8 cellular contexts compared by ENCODE assay signal in the genomic region with DNA sequence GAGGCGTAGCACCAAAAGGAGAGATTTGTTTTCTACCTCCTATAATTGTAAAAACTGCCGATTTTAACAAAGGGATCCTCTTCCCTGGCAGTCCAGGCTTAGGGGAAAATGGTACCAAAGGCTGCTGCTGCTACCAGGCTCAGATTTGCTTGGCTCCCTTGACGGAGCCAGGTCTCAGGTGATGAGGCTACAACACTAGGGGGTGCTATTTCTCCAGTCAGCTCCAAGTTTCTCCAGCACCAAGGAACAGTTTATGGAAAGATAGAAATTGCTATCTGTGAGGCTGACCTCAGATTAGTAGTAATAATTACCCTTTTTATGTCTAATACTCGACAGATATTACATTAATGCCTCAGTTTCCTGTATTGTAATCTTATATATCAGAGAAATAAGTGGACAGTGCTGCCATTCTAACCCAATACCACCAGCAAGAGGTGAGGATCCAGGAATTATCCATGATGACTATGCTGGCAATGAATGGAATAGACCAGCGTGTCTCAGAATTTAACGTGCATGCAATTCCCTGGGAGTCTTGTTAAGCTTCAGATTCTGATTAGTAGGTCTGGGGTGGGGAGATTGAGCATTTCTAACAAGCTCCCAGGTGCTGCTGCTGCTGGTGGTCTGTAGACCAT.
DNase-seq lines count a peak whose midpoint lies in the region; ATAC-seq and TF ChIP-seq lines count a peak whose summit lies in the region.

No MANE protein-coding gene starts in this region.

- intact Hi-C loops in esophagus muscularis mucosa (cut with DNase I): loop anchor here (10.0 kb wide), 1 partner anchor 116 kb away; a partner anchor contains a TSS

- peaks cover 0 to 8% (median 5%) of the 10 kb centered on the region in 4 donors for H3K4me1 ChIP-seq in esophagus muscularis mucosa

- ATAC-seq in SK-N-SH treated with all-trans-retinoic acid at 6 μM for 48 hours: peak; percentile 96
- no peak for ATAC-seq in naive B cell (ENCODE audit: low read depth in 2 of 2)
- ATAC-seq in GM21447 (IDR thresholded peaks at IDR 0.05; ENCODE audit: unreplicated experiment): no peak

- no peaks in the 10 kb centered on the region for H3K4me1 Mint-ChIP-seq in naive B cell

- WGBS in esophagus muscularis mucosa: 50% methylated on average over 6 of the region's 6 CpGs

- no peak overlapping the region for H3K27ac ChIP-seq in esophagus muscularis mucosa (replicated peaks in 1 of 4)

- H3K27ac Mint-ChIP-seq in naive B cell: no peak overlapping the region

- H3K27me3 ChIP-seq in esophagus muscularis mucosa: no peaks in the 10 kb centered on the region

- no peaks in the 10 kb centered on the region for H3K9me3 ChIP-seq in esophagus muscularis mucosa

- H3K27me3 Mint-ChIP-seq in naive B cell: peaks cover 0 to 9% (median 5%) of the 10 kb centered on the region in 3 donors

- TF ChIP-seq CTCF in GM12872 (IDR thresholded peaks at IDR 0.05; ENCODE audit: insufficient read depth, low read depth, low read length) (peak; percentile 76), esophagus muscularis mucosa (IDR thresholded peaks at IDR 0.05) (peak; percentile 61 to 79 (median 68))

- no peak for TF ChIP-seq EP300 in esophagus muscularis mucosa (IDR thresholded peaks at IDR 0.05)

- H3K36me3 ChIP-seq in esophagus muscularis mucosa: no peaks in the 10 kb centered on the region

- no peak overlapping the region for H3K4me3 ChIP-seq in esophagus muscularis mucosa

- H3K9me3 Mint-ChIP-seq in naive B cell: no peaks in the 10 kb centered on the region

- TF ChIP-seq POLR2A in esophagus muscularis mucosa (IDR thresholded peaks at IDR 0.05; ENCODE audit: low read depth): no peak

- no peak overlapping the region for H3K4me3 Mint-ChIP-seq in naive B cell

- DNase-seq in AG08395 (ENCODE audit: low spot score) (peak; percentile 50), M059J (ENCODE audit: low read depth) (peak; percentile 54), esophagus muscularis mucosa (ENCODE audit: extremely low spot score) (no peak), naive B cell (peak; percentile 7)
- no peak for DNase-seq in stimulated activated naive CD4-positive, alpha-beta T cell treated with Interleukin-2 at 50 U/mL for 16 hours (lab: John Stamatoyannopoulos, UW)

- H3K36me3 Mint-ChIP-seq in naive B cell: no peaks in the 10 kb centered on the region

TF ChIP-seq in SK-N-SH treated with all-trans-retinoic acid at 6 μM for 48 hours, 23 proteins besides CTCF, POLR2A, EP300 and RAD21:
- TF ChIP-seq SNAI2 (CRISPR knock-in tag; IDR thresholded peaks at IDR 0.05) (no peak), TOX (CRISPR knock-in tag; IDR thresholded peaks at IDR 0.05; ENCODE audit: borderline replicate concordance) (no peak)

Comparison
In these comparisons a context has a peak if more than half of its experiments do, and no peak if none do; other contexts are left out.
1. DNase-seq: peak in AG08395 (single experiment), M059J (single experiment) and naive B cell (single experiment); none in esophagus muscularis mucosa (single experiment) and stimulated activated naive CD4-positive, alpha-beta T cell treated with Interleukin-2 at 50 U/mL for 16 hours (single experiment).